25 cellular contexts compared by ENCODE assay signal in the genomic region with DNA sequence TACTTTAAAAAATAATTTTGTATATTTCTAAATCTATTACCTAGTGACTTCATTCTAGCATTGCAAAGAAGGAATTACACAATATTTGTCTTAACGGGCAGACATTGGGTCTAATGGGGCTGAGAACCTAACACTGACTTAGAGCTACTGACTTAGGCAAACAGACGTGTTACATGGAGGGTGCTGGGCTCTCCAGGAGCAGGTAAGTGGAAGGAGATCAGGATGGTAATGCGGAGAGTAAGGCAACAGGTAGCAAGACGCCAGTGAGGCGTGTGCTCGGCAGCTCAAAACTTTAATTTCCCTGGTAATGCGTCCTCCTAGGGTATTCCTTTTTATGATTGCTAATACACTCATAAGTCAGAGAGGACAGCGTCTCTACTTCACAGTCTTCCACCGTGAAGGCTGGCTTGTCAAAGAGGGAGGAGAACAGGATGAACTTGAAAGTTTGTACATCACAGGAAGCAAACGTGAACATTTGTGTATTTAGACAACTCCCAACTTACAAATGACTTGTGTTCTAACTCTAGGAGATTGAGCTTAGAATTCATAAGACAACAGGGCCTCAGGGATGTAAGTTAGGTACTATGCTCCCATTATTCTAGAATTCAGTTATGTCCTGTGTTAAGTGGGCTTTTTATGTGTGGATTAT. TPM values are rescaled to one million over a fixed set of nuclear protein-coding genes. Genes with fewer than 3 reads are reported as not detected.
"Had no signal": no experiment of that assay in that cellular context is flagged by ENCODE, and none has a peak within 500 bp of the region (broad histone marks: within the 10 kb centered on the region; RNA-seq: fewer than 3 reads in every experiment).

No MANE protein-coding gene starts in this region.

- H3K4me3 ChIP-seq: adrenal gland, breast epithelium, PC-9 had no signal

- H3K36me3 ChIP-seq: adrenal gland, breast epithelium had no signal

- H3K4me2 ChIP-seq: PC-9 had no signal

- H2AFZ ChIP-seq: PC-9 had no signal

- H3K4me1 ChIP-seq: adrenal gland, breast epithelium had no signal

- DNase-seq: activated CD4-positive, alpha-beta T cell treated with anti-CD3 and anti-CD28 coated beads for 48 hours; activated CD4-positive, alpha-beta T cell treated with anti-CD3 and anti-CD28 coated beads, Interleukin-2, amount 50 U/mL, for 4 hours; activated CD4-positive, CD25-positive, alpha-beta regulatory T cell treated with anti-CD3 and anti-CD28 coated beads, Interleukin-2, amount 50 U/mL, for 72 hours; activated CD8-positive, alpha-beta memory T cell treated with anti-CD3 and anti-CD28 coated beads, Interleukin-2, amount 50 U/mL, for 48 hours; activated CD8-positive, alpha-beta T cell treated with anti-CD3 and anti-CD28 coated beads, Interleukin-2, amount 10 ng/mL, durations not matched to agents 7 days and 5 days; activated naive CD4-positive, alpha-beta T cell treated with anti-CD3 and anti-CD28 coated beads, Interleukin-2, amount 50 U/mL, for 16 hours; activated naive CD8-positive, alpha-beta T cell treated with anti-CD3 and anti-CD28 coated beads, Interleukin-2, amount 10 ng/mL, durations not matched to agents 7 days and 5 days; activated T-cell treated with anti-CD3 and anti-CD28 coated beads, Interleukin-2, amount 50 U/mL, for 1 hour; adrenal gland; aorta; Kasumi-1; NCI-H1092; NCI-H1417 treated with DMSO at 0.1 percent for 48 hours; NCI-H1694; NCI-H2029 treated with DMSO at 0.1 percent for 48 hours; NCI-H345; NCI-H510A; NCI-H526 treated with DMSO at 0.1 percent for 48 hours; NCI-H82; PC-9; SHP77 treated with DMSO at 0.1 percent for 48 hours had no signal

- ATAC-seq: activated CD8-positive, alpha-beta T cell treated with anti-CD3 and anti-CD28 coated beads, Interleukin-2, amount 10 ng/mL, durations not matched to agents 7 days and 5 days; WTC11 had no signal

- H3K9me3 ChIP-seq: adrenal gland, breast epithelium had no signal

- H3K27ac ChIP-seq: adrenal gland, breast epithelium, PC-9 had no signal

RNA-seq across cellular contexts. Expression of a gene that starts 4.6 kb away (rescaled TPM):
- total RNA-seq: activated CD8-positive, alpha-beta T cell treated with anti-CD3 and anti-CD28 coated beads, Interleukin-2, amount 10 ng/mL, durations not matched to agents 7 days and 5 days; activated naive CD8-positive, alpha-beta T cell treated with anti-CD3 and anti-CD28 coated beads, Interleukin-2, amount 10 ng/mL, durations not matched to agents 7 days and 5 days; adrenal gland; aorta; breast epithelium; MCF 10A; PC-9; SK-MEL-5; WTC11 had no signal
- polyA plus RNA-seq: adrenal gland, aorta had no signal

RNA-seq across cellular contexts. Expression of a gene that starts 12.8 kb away (rescaled TPM):
- total RNA-seq: activated CD8-positive, alpha-beta T cell treated with anti-CD3 and anti-CD28 coated beads, Interleukin-2, amount 10 ng/mL, durations not matched to agents 7 days and 5 days; activated naive CD8-positive, alpha-beta T cell treated with anti-CD3 and anti-CD28 coated beads, Interleukin-2, amount 10 ng/mL, durations not matched to agents 7 days and 5 days; adrenal gland; aorta; breast epithelium; MCF 10A; PC-9; WTC11 had no signal
- polyA plus RNA-seq: aorta had no signal

RNA-seq across cellular contexts. Expression of a gene that starts 23.1 kb away (rescaled TPM):
- total RNA-seq: activated CD8-positive, alpha-beta T cell treated with anti-CD3 and anti-CD28 coated beads, Interleukin-2, amount 10 ng/mL, durations not matched to agents 7 days and 5 days; activated naive CD8-positive, alpha-beta T cell treated with anti-CD3 and anti-CD28 coated beads, Interleukin-2, amount 10 ng/mL, durations not matched to agents 7 days and 5 days; adrenal gland; aorta; breast epithelium; MCF 10A; PC-9; SK-MEL-5; WTC11 had no signal
- polyA plus RNA-seq: adrenal gland, aorta had no signal

RNA-seq across cellular contexts. Expression of a gene that starts 40.0 kb away (rescaled TPM):
- total RNA-seq: activated CD8-positive, alpha-beta T cell treated with anti-CD3 and anti-CD28 coated beads, Interleukin-2, amount 10 ng/mL, durations not matched to agents 7 days and 5 days; activated naive CD8-positive, alpha-beta T cell treated with anti-CD3 and anti-CD28 coated beads, Interleukin-2, amount 10 ng/mL, durations not matched to agents 7 days and 5 days; adrenal gland; aorta; breast epithelium; MCF 10A; PC-9; WTC11 had no signal
- polyA plus RNA-seq: adrenal gland, aorta had no signal
